Comparison of ENCODE assay signal across 25 cellular contexts in genomic region chr1:93076268-93076667, GRCh38. TPM values are rescaled to one million over a fixed set of nuclear protein-coding genes. Genes with fewer than 3 reads are reported as not detected.
DNase-seq lines count a peak whose midpoint lies in the region; ATAC-seq and TF ChIP-seq lines count a peak whose summit lies in the region.
"Had no signal": no experiment of that assay in that cellular context is flagged by ENCODE, and none has a peak within 500 bp of the region (broad histone marks: within the 10 kb centered on the region; RNA-seq: fewer than 3 reads in every experiment).

No MANE protein-coding gene starts in this region.

- H4K20me1 ChIP-seq in IMR-90 (ENCODE audit: insufficient read depth, low read length) = 0 out of 2 replicates have a peak, but pooled peaks cover 3% of the 10 kb centered on the region

- H2BK15ac ChIP-seq in IMR-90 (ENCODE audit: low read depth, low read length) = no peak overlapping the region

- no peak overlapping the region for H2AK9ac ChIP-seq in IMR-90 (replicated peaks; ENCODE audit: low read depth, low read length, poor library complexity)

- H3K27ac ChIP-seq in IMR-90 (ENCODE audit: insufficient read depth, low read length) (no peak overlapping the region), SK-N-MC (peak overlapping the region; percentile 72; the same call in 1 of the 2 replicates)
- H3K27ac ChIP-seq: coronary artery, ovary, SJCRH30, skin epidermis had no signal

- H3K27me3 ChIP-seq in IMR-90 (ENCODE audit: control insufficient read depth, insufficient read depth, low read length) = no peaks in the 10 kb centered on the region; the same call in 1 of the 2 replicates
- H3K27me3 ChIP-seq: ovary, SJCRH30 had no signal

- no TSS peak for BruUV-seq in IMR-90 (replicated peaks; lab: Mats Ljungman, UMichigan)

- H4K91ac ChIP-seq in IMR-90 (ENCODE audit: insufficient read depth, low read depth, low read length) = no peak overlapping the region

- H3K36me3 ChIP-seq in IMR-90 (ENCODE audit: control insufficient read depth, insufficient read depth, low read length) (no peaks in the 10 kb centered on the region), SK-N-MC (ENCODE audit: insufficient read depth, low read length) (no peaks in the 10 kb centered on the region)
- H3K36me3 ChIP-seq: ovary had no signal

- no peaks in the 10 kb centered on the region for H3K27me3 Mint-ChIP-seq in activated naive CD8-positive, alpha-beta T cell treated with anti-CD3 and anti-CD28 coated beads for 36 hours
- H3K27me3 Mint-ChIP-seq: effector memory CD8-positive, alpha-beta T cell; T-cell; type B pancreatic cell had no signal

- DNase-seq in IMR-90 (no peak), NOMO-1 (lab: John Stamatoyannopoulos, UW; ENCODE audit: unreplicated experiment in 2 of 2) (peak; percentile 31 to 93), SK-N-MC (ENCODE audit: low read depth, low spot score) (peak; percentile 50), putamen (ENCODE audit: low spot score) (peak; percentile 3), NCI-H510A (lab: John Stamatoyannopoulos, UW) (no peak)
- no peak for DNase-seq in stimulated activated CD4-positive, alpha-beta T cell treated with anti-CD3 and anti-CD28 coated beads, Interleukin-1b, Interleukin-23, amount 100 ng/mL, for 48 hours
- DNase-seq in activated naive CD8-positive, alpha-beta T cell treated with anti-CD3 and anti-CD28 coated beads for 36 hours = no peak
- DNase-seq: activated CD4-positive, alpha-beta T cell treated with anti-CD3 and anti-CD28 coated beads, Interleukin-2, amount 50 U/mL, for 1 hour; activated gamma-delta T cell treated with Interleukin-2 at 50 U/mL for 16 hours; activated T-cell treated with anti-CD3 and anti-CD28 coated beads, Interleukin-2, amount 50 U/mL, for 4 hours; CD8-positive, alpha-beta T cell; effector memory CD8-positive, alpha-beta T cell; Karpas-422; mammary epithelial cell; NCI-H82; ovary; retina; SJCRH30; stimulated activated naive CD4-positive, alpha-beta T cell; T-cell had no signal

- H3K27ac Mint-ChIP-seq in activated naive CD8-positive, alpha-beta T cell treated with anti-CD3 and anti-CD28 coated beads for 36 hours = no peak overlapping the region
- H3K27ac Mint-ChIP-seq: CD8-positive, alpha-beta T cell; effector memory CD8-positive, alpha-beta T cell; T-cell; type B pancreatic cell; WTC11 had no signal

- H2AFZ ChIP-seq in IMR-90 (replicated peaks; ENCODE audit: low read length, poor library complexity) = no peak overlapping the region

- intact Hi-C loops in IMR-90 (cut with micrococcal nuclease) = no loop called here

- H3K4me2 ChIP-seq in IMR-90 (ENCODE audit: low read depth, low read length) = no peak overlapping the region

- peaks cover 0 to 14% of the 10 kb centered on the region in 2 experiments; a peak in 2 of 4 replicates for H3K79me1 ChIP-seq in IMR-90 (ENCODE audit: low read depth in 1 of 2, low read length in 2 of 2)

- H3K4me3 ChIP-seq in IMR-90 (ENCODE audit: insufficient read depth, low read depth, low read length) (no peak overlapping the region), SK-N-MC (peak overlapping the region; percentile 29; the same call in 1 of the 2 replicates)
- H3K4me3 ChIP-seq: coronary artery, ovary, SJCRH30, skin epidermis had no signal

- no peaks in the 10 kb centered on the region for H3K9me3 Mint-ChIP-seq in activated naive CD8-positive, alpha-beta T cell treated with anti-CD3 and anti-CD28 coated beads for 36 hours
- H3K9me3 Mint-ChIP-seq: activated T-cell treated with anti-CD3 and anti-CD28 coated beads, Interleukin-2, amount 50 U/mL, for 4 hours; CD8-positive, alpha-beta T cell; effector memory CD8-positive, alpha-beta T cell; T-cell; type B pancreatic cell had no signal

- H3K36me3 Mint-ChIP-seq in activated naive CD8-positive, alpha-beta T cell treated with anti-CD3 and anti-CD28 coated beads for 36 hours = peaks cover 4% of the 10 kb centered on the region
- H3K36me3 Mint-ChIP-seq: T-cell, type B pancreatic cell had no signal

- no peak overlapping the region for H3K9ac ChIP-seq in IMR-90 (ENCODE audit: low read depth, low read length)
- no peak overlapping the region for H3K9ac ChIP-seq in SK-N-MC (ENCODE audit: insufficient read length)

- dilution Hi-C loops in IMR-90 (cut with HindIII; ENCODE audit: low sequenced_read_pairs, unreplicated experiment) = no loop called here

- no peak overlapping the region for H3K56ac ChIP-seq in IMR-90 (ENCODE audit: extremely low read depth, insufficient read depth, low read length)

- no peak overlapping the region for H2BK120ac ChIP-seq in IMR-90 (ENCODE audit: low read depth, low read length)

- no peak overlapping the region for H3K4ac ChIP-seq in IMR-90 (ENCODE audit: low read depth, low read length)

- TF ChIP-seq POLR2A in IMR-90 (IDR thresholded peaks at IDR 0.05; ENCODE audit: low read depth, low read length) = no peak

- H3K4me1 ChIP-seq in IMR-90 (ENCODE audit: control insufficient read depth, insufficient read depth, low read length) = no peaks in the 10 kb centered on the region

- no peak overlapping the region for H4K5ac ChIP-seq in IMR-90 (ENCODE audit: low read depth, low read length)

- ATAC-seq in IMR-90 (ENCODE audit: low read depth) = no peak
- ATAC-seq: activated T-cell treated with anti-CD3 and anti-CD28 coated beads, Interleukin-2, amount 50 U/mL, for 4 hours; CD8-positive, alpha-beta T cell; effector memory CD8-positive, alpha-beta T cell; Panc1; T-cell; WTC11 had no signal

- POLR2A ChIA-PET in IMR-90 (lab: Charles Lee; ENCODE audit: unreplicated experiment) = no interaction called here

- TF ChIP-seq CTCF in IMR-90 (conservative IDR thresholded peaks at IDR 0.05; ENCODE audit: low read depth, low read length) = no peak

- H3K4me1 Mint-ChIP-seq in activated naive CD8-positive, alpha-beta T cell treated with anti-CD3 and anti-CD28 coated beads for 36 hours = peaks cover 14% of the 10 kb centered on the region

- 100% methylated on average over 1 of the region's 4 CpGs; no CpG with 5 or more reads in 1 of the 2 experiments for WGBS in IMR-90 (ENCODE audit: extremely low coverage in 2 of 2, insufficient read length in 1 of 2), 2 experiments

- CTCF ChIA-PET in IMR-90 (lab: Yijun Ruan, JAX) = no interaction called here

- no peak overlapping the region for H2BK20ac ChIP-seq in IMR-90 (ENCODE audit: low read depth, low read length)

- no peak overlapping the region for H3K18ac ChIP-seq in IMR-90 (ENCODE audit: low read depth, low read length)

- H4K8ac ChIP-seq in IMR-90 (ENCODE audit: low read depth in 2 of 2, low read length in 2 of 2) = no peak overlapping the region

- no peak overlapping the region for H3K4me3 Mint-ChIP-seq in activated naive CD8-positive, alpha-beta T cell treated with anti-CD3 and anti-CD28 coated beads for 36 hours
- H3K4me3 Mint-ChIP-seq: activated T-cell treated with anti-CD3 and anti-CD28 coated beads, Interleukin-2, amount 50 U/mL, for 4 hours; CD8-positive, alpha-beta T cell; effector memory CD8-positive, alpha-beta T cell; T-cell; WTC11 had no signal

- no peaks in the 10 kb centered on the region for H3K9me3 ChIP-seq in IMR-90 (ENCODE audit: control insufficient read depth, insufficient read depth, low read length)
- H3K9me3 ChIP-seq in SK-N-MC (ENCODE audit: low read depth, low read length) = no peaks in the 10 kb centered on the region
- H3K9me3 ChIP-seq: ovary, SJCRH30 had no signal

- H3K14ac ChIP-seq in IMR-90 (replicated peaks; ENCODE audit: low read depth, low read length) = no peak overlapping the region

- H3K23ac ChIP-seq in IMR-90 (ENCODE audit: low read depth, low read length) = no peak overlapping the region

- no peak overlapping the region for H2AK5ac ChIP-seq in IMR-90 (ENCODE audit: low read depth, low read length)

- H2BK5ac ChIP-seq in IMR-90 (ENCODE audit: low read depth, low read length, poor library complexity, severe bottlenecking) = no peak overlapping the region

- H3K9me1 ChIP-seq in IMR-90 (ENCODE audit: insufficient read depth, low read length) = no peaks in the 10 kb centered on the region

- no peak for TF ChIP-seq RAD21 in IMR-90 (IDR thresholded peaks at IDR 0.05; ENCODE audit: low read length)

- in situ Hi-C loops in IMR-90 (cut with MboI; ENCODE audit: low sequenced_read_pairs) = no loop called here

TF ChIP-seq in IMR-90, 13 proteins besides CTCF, POLR2A, EP300 and RAD21:
- TF ChIP-seq CEBPB (IDR thresholded peaks at IDR 0.05; ENCODE audit: low read depth, low read length) (peak; percentile 76), USF2 (IDR thresholded peaks at IDR 0.05; ENCODE audit: low read depth, low read length) (no peak), FOS (IDR thresholded peaks at IDR 0.05; ENCODE audit: low read depth, low read length) (no peak), NFE2L2 (IDR thresholded peaks at IDR 0.05; ENCODE audit: low read depth, low read length) (no peak), MAFK (IDR thresholded peaks at IDR 0.05; ENCODE audit: low read depth, low read length) (no peak)

RNA-seq across cellular contexts. Expression of gene MTF2, which starts 2.8 kb away (rescaled TPM):
- 33.3 and 39.8 TPM in 2 replicates for total RNA-seq in IMR-90 (2012; rRNA removed)
- polyA plus RNA-seq in IMR-90 (2012; rRNA removed) = 9.5 and 10.6 TPM in 2 replicates
- 2.1 and 2.5 TPM in 2 replicates for polyA plus RNA-seq in IMR-90 (2012; cell fraction: cytosol; rRNA removed)
- 1.8 and 10.8 TPM in 2 replicates for polyA plus RNA-seq in IMR-90 (2012; cell fraction: nucleus; rRNA removed; ENCODE audit: low replicate concordance)
- 10 to 100 TPM; 49.6 to 59.4 TPM for total RNA-seq in activated naive CD8-positive, alpha-beta T cell treated with anti-CD3 and anti-CD28 coated beads for 36 hours

Comparison
In these comparisons a context has a peak if more than half of its experiments do, and no peak if none do; other contexts are left out.
1. DNase-seq: peak in NOMO-1 (2 of 2), SK-N-MC (single experiment) and putamen (single experiment); none in IMR-90 (single experiment), NCI-H510A (single experiment), stimulated activated CD4-positive, alpha-beta T cell treated with anti-CD3 and anti-CD28 coated beads, Interleukin-1b, Interleukin-23, amount 100 ng/mL, for 48 hours (single experiment) and activated naive CD8-positive, alpha-beta T cell treated with anti-CD3 and anti-CD28 coated beads for 36 hours (single experiment).